In genomic region chr15:100919481-100920405, GRCh38 we compare ENCODE assay signal across 8 cellular contexts. TPM values are rescaled to one million over a fixed set of nuclear protein-coding genes. Genes with fewer than 3 reads are reported as not detected.
DNase-seq lines count a peak whose midpoint lies in the region; ATAC-seq, FAIRE-seq and TF ChIP-seq lines count a peak whose summit lies in the region.

No MANE protein-coding gene starts in this region.

- no peak overlapping the region for H3K23ac ChIP-seq in H1 (ENCODE audit: insufficient read length)

- TF ChIP-seq EP300 in H1 (IDR thresholded peaks at IDR 0.05; ENCODE audit: borderline replicate concordance in 1 of 2, low read depth in 2 of 2, low read length in 2 of 2), result no peak

- in situ Hi-C loops in GM23248 (cut with MboI), result loop anchor here (25.0 kb wide), 1 partner anchor 343 kb away; the partner anchor contains the start of gene CHSY1

- no peak overlapping the region for H2BK5ac ChIP-seq in H1 (ENCODE audit: low read depth, low read length)

- no peak overlapping the region; the same call in 1 of the 2 replicates for H4K8ac ChIP-seq in H1 (ENCODE audit: extremely low read depth, insufficient read depth, low read length)

- peaks cover 13% of the 10 kb centered on the region; the same call in 1 of the 2 replicates for H3K23me2 ChIP-seq in H1 (ENCODE audit: low read depth, low read length)

- CTCF ChIA-PET in CD4-positive, alpha-beta T cell (lab: Charles Lee), result interaction anchor here (3.5 kb wide), 1 partner anchor 88 kb away, joined by 20 read pairs; no protein-coding TSS in a partner anchor
- CTCF ChIA-PET in H1 (lab: Charles Lee; ENCODE audit: partially characterized antibody), result interaction anchor here (0.9 to 12.2 kb wide), 12 partner anchors 9 to 273 kb away, joined by 4 to 405 read pairs (median 8); partner anchors contain the start of gene ALDH1A3

- H3K9ac ChIP-seq in GM23248, result peak overlapping the region; percentile 76
- no peak overlapping the region for H3K9ac ChIP-seq in H1 (replicated peaks in 1 of 4; ENCODE audit: extremely low read depth in 1 of 4, low read depth in 3 of 4, low read length in 3 of 4)

- H3K4me3 ChIP-seq in GM23248 (peak overlapping the region; percentile 79), SJCRH30 (peak overlapping the region; percentile 68), H1 (ENCODE audit: extremely low read depth in 1 of 4, insufficient read depth in 2 of 4, low read depth in 3 of 4, low read length in 4 of 4) (peak overlapping the region; percentile 50 to 69 (median 51))

- FAIRE-seq in H1 (lab: Jason Lieb, UNC), result no peak

- H2AK5ac ChIP-seq in H1 (ENCODE audit: low read depth, low read length), result no peak overlapping the region

- no peaks in the 10 kb centered on the region for H3K9me3 ChIP-seq in CD4-positive, alpha-beta T cell (ENCODE audit: control insufficient read depth, low read length)
- H3K9me3 ChIP-seq in GM23248 (ENCODE audit: low read depth) (no peaks in the 10 kb centered on the region), SJCRH30 (replicated peaks) (no peaks in the 10 kb centered on the region), H1 (ENCODE audit: insufficient read depth in 2 of 2, low read depth in 1 of 2, low read length in 1 of 2) (no peaks in the 10 kb centered on the region; a peak in 1 of 4 replicates)

- no peaks in the 10 kb centered on the region for H3F3A ChIP-seq in GM23248 (ENCODE audit: insufficient read depth)

- H3K4me3 Mint-ChIP-seq in CD4-positive, alpha-beta T cell, result peak overlapping the region; percentile 56
- peak overlapping the region; percentile 67 for H3K4me3 Mint-ChIP-seq in natural killer cell

- H4K5ac ChIP-seq in H1 (ENCODE audit: insufficient read length, low read depth, low read length), result no peak overlapping the region

- H3K4me1 ChIP-seq in GM23248 (ENCODE audit: insufficient read depth) (no peaks in the 10 kb centered on the region), SJCRH30 (no peaks in the 10 kb centered on the region), H1 (replicated peaks in 1 of 4; ENCODE audit: control insufficient read depth in 3 of 4, insufficient read depth in 4 of 4, low read length in 3 of 4) (peaks cover 0 to 6% (median 1%) of the 10 kb centered on the region in 4 experiments; a peak in 4 of 7 replicates)

- H3K4me1 Mint-ChIP-seq in CD4-positive, alpha-beta T cell (ENCODE audit: low read depth), result peaks cover 5% of the 10 kb centered on the region
- peaks cover 0 to 12% of the 10 kb centered on the region in 2 donors for H3K4me1 Mint-ChIP-seq in natural killer cell

- no peak overlapping the region for H3K4ac ChIP-seq in H1 (replicated peaks; ENCODE audit: insufficient read length, low read depth, low read length)

- no peaks in the 10 kb centered on the region for H3K36me3 ChIP-seq in GM23248 (ENCODE audit: low read depth)
- H3K36me3 ChIP-seq in SJCRH30, result peaks cover 18% of the 10 kb centered on the region
- no peaks in the 10 kb centered on the region for H3K36me3 ChIP-seq in H1 (ENCODE audit: control insufficient read depth in 2 of 4, insufficient read depth in 4 of 4, low read length in 3 of 4)

- H3K27me3 ChIP-seq in CD4-positive, alpha-beta T cell (ENCODE audit: control insufficient read depth, insufficient read depth, low read length), result peaks cover 48% of the 10 kb centered on the region
- no peaks in the 10 kb centered on the region for H3K27me3 ChIP-seq in GM23248 (replicated peaks; ENCODE audit: insufficient read depth)
- H3K27me3 ChIP-seq in SJCRH30, result no peaks in the 10 kb centered on the region
- H3K27me3 ChIP-seq in H1 (replicated peaks in 1 of 4; ENCODE audit: control insufficient read depth in 3 of 4, extremely low read depth in 1 of 4, insufficient read depth in 3 of 4, low read length in 3 of 4), result peaks cover 31 to 59% (median 48%) of the 10 kb centered on the region in 4 experiments

- no peaks in the 10 kb centered on the region for H4K20me1 ChIP-seq in GM23248 (ENCODE audit: insufficient read depth)
- no peaks in the 10 kb centered on the region for H4K20me1 ChIP-seq in H1 (replicated peaks in 1 of 2; ENCODE audit: control insufficient read depth in 1 of 2, insufficient read depth in 2 of 2, low read length in 2 of 2)

- H3K79me2 ChIP-seq in GM23248 (ENCODE audit: insufficient read depth) (peaks cover 20% of the 10 kb centered on the region; the same call in 1 of the 2 replicates), H1 (ENCODE audit: control insufficient read depth in 1 of 2, insufficient read depth in 2 of 2, low read length in 2 of 2) (no peaks in the 10 kb centered on the region)

- no peaks in the 10 kb centered on the region for H3K79me1 ChIP-seq in H1 (ENCODE audit: low read depth, low read length)

- H2BK15ac ChIP-seq in H1 (ENCODE audit: low read length), result no peak overlapping the region; the same call in 1 of the 2 replicates

- intact Hi-C loops in CD4-positive, alpha-beta T cell (cut with DNase I, micrococcal nuclease), result loop anchor here in 1 of 2 experiments (2.0 kb wide), 1 partner anchor 89 kb away; no protein-coding TSS in a partner anchor
- intact Hi-C loops in natural killer cell (cut with micrococcal nuclease), result loop anchor here (5.0 kb wide), 1 partner anchor 88 kb away; no protein-coding TSS in a partner anchor

- H3K27ac Mint-ChIP-seq in CD4-positive, alpha-beta T cell, result no peak overlapping the region
- no peak overlapping the region for H3K27ac Mint-ChIP-seq in natural killer cell

- no peak overlapping the region for H3K14ac ChIP-seq in H1 (ENCODE audit: insufficient read length)

- DNase-seq in CD4-positive, alpha-beta T cell, result peak in 1 of 10 experiments; percentile 16
- DNase-seq in GM23248, result peak; percentile 69
- DNase-seq in SJCRH30, result peak in 1 of 2 experiments; percentile 48
- peak in 1 of 2 experiments; percentile 75 for DNase-seq in H1 (ENCODE audit: low read depth in 1 of 2, low spot score in 2 of 2)
- DNase-seq in natural killer cell, result no peak
- DNase-seq in epidermal melanocyte (ENCODE audit: insufficient read length, low spot score), result no peak
- DNase-seq in hippocampal formation (lab: John Stamatoyannopoulos, UW), result no peak
- no peak for DNase-seq in DMS79 treated with DMSO at 0.1 percent for 48 hours (lab: John Stamatoyannopoulos, UW)

- H3K9me2 ChIP-seq in GM23248 (ENCODE audit: insufficient read depth), result no peaks in the 10 kb centered on the region

- H3K18ac ChIP-seq in H1 (ENCODE audit: extremely low read depth, low read length), result no peak overlapping the region; the same call in 1 of the 2 replicates

- POLR2A ChIA-PET in CD4-positive, alpha-beta T cell (lab: Charles Lee), result no interaction called here
- POLR2A ChIA-PET in H1 (lab: Charles Lee; ENCODE audit: partially characterized antibody), result interaction anchor here (1.1 to 3.1 kb wide), 3 partner anchors 11 to 88 kb away, joined by 3 to 12 read pairs (median 3); no protein-coding TSS in a partner anchor

- peaks cover 79% of the 10 kb centered on the region for H3K27me3 Mint-ChIP-seq in CD4-positive, alpha-beta T cell
- H3K27me3 Mint-ChIP-seq in natural killer cell (ENCODE audit: low read depth in 2 of 2), result peaks cover 43 to 65% of the 10 kb centered on the region in 2 donors

- H3K56ac ChIP-seq in H1 (replicated peaks; ENCODE audit: insufficient read length, low read depth, low read length), result no peak overlapping the region

- H3K9me3 Mint-ChIP-seq in CD4-positive, alpha-beta T cell, result no peaks in the 10 kb centered on the region
- H3K9me3 Mint-ChIP-seq in natural killer cell, result no peaks in the 10 kb centered on the region

- no peak overlapping the region for H3K27ac ChIP-seq in CD4-positive, alpha-beta T cell (ENCODE audit: low read depth, low read length)
- H3K27ac ChIP-seq in GM23248 (no peak overlapping the region), SJCRH30 (peak overlapping the region; percentile 63), H1 (ENCODE audit: low read depth, low read length) (no peak overlapping the region)

- peak overlapping the region; percentile 83 for H2AFZ ChIP-seq in GM23248
- H2AFZ ChIP-seq in H1 (ENCODE audit: low read length), result peak overlapping the region; percentile 26; the same call in 1 of the 2 replicates

- H2BK20ac ChIP-seq in H1 (ENCODE audit: low read length), result no peak overlapping the region

- TF ChIP-seq CTCF in CD4-positive, alpha-beta T cell (IDR thresholded peaks at IDR 0.05), result no peak
- TF ChIP-seq CTCF in H1 (IDR thresholded peaks at IDR 0.05; ENCODE audit: control extremely low read depth in 1 of 3, insufficient read depth in 1 of 3, low read depth in 1 of 3, low read length in 3 of 3) (no peak), natural killer cell (IDR thresholded peaks at IDR 0.05) (no peak)

- no peaks in the 10 kb centered on the region for H3K36me3 Mint-ChIP-seq in CD4-positive, alpha-beta T cell (ENCODE audit: low read depth)
- H3K36me3 Mint-ChIP-seq in natural killer cell, result no peaks in the 10 kb centered on the region

- no peak for TF ChIP-seq POLR2A in H1 (IDR thresholded peaks at IDR 0.05; ENCODE audit: control extremely low read depth in 1 of 2, low read depth in 2 of 2, low read length in 2 of 2)

- H2BK12ac ChIP-seq in H1 (ENCODE audit: low read depth, low read length), result 0 out of 2 replicates have a peak overlapping the region, but pooled peaks have one; percentile 23

- ATAC-seq in CD4-positive, alpha-beta T cell (ENCODE audit: poor library complexity), result peak; percentile 25
- ATAC-seq in natural killer cell, result peak in 1 of 3 donors; percentile 38

- H2BK120ac ChIP-seq in H1 (replicated peaks; ENCODE audit: low read depth, low read length), result no peak overlapping the region

- H3K4me2 ChIP-seq in GM23248 (ENCODE audit: unreplicated experiment) (peak overlapping the region; percentile 88), H1 (ENCODE audit: insufficient read depth in 1 of 2, low read depth in 2 of 2, low read length in 2 of 2) (peak overlapping the region; percentile 89 to 98)

- no peak overlapping the region for H4K91ac ChIP-seq in H1 (replicated peaks; ENCODE audit: insufficient read length, low read length)

- WGBS in GM23248 (ENCODE audit: low coverage in 1 of 2, low lambda C conversion rate in 2 of 2, missing lambda C conversion rate in 2 of 2), 2 experiments, result 6 to 9% methylated on average over 30 to 44 of the region's 80 CpGs
- WGBS in H1 (ENCODE audit: extremely low coverage in 1 of 2, insufficient coverage in 1 of 2, insufficient read length in 1 of 2, insufficient replicate concordance in 2 of 2, low coverage in 1 of 2, low lambda C conversion rate in 2 of 2, missing lambda C conversion rate in 1 of 2), 2 experiments, result 6% methylated on average over 50 of the region's 80 CpGs; no CpG with 5 or more reads in 1 of the 2 experiments

- TF ChIP-seq RAD21 in H1 (IDR thresholded peaks at IDR 0.05 in 1 of 2, conservative IDR thresholded peaks at IDR 0.05 in 1 of 2; ENCODE audit: low read depth in 2 of 2, low read length in 2 of 2), result no peak

RNA-seq across cellular contexts. Expression of gene LRRK1, which starts 0.6 kb away (rescaled TPM):
- total RNA-seq in CD4-positive, alpha-beta T cell, result under 1 TPM; 0.60 to 0.73 TPM
- 6.2 and 6.8 TPM in 2 replicates for total RNA-seq in GM23248 (2014; rRNA removed; shearing (Covaris generic))
- polyA plus RNA-seq in GM23248 (2016; fragmentation: Nextera tagmentation; extraction: Ambion mirVana), result 5.9 and 6.4 TPM in 2 replicates
- 5.5 and 5.8 TPM in 2 replicates for total RNA-seq in SJCRH30 (2014; rRNA removed; shearing (Covaris generic))
- total RNA-seq in H1 (2021; fragmentation: NEBNext Ultra II Directional; extraction: Animal tissue kit (Norgen Biotek cat#: 25700)), result 3.4 and 3.6 TPM in 2 replicates
- 1.2 and 1.9 TPM in 2 replicates for polyA plus RNA-seq in H1 (2011; rRNA removed)
- polyA plus RNA-seq in H1 (2011; cell fraction: cytosol; rRNA removed), result 1.2 TPM
- polyA plus RNA-seq in H1 (2011; cell fraction: nucleus; rRNA removed), result 3.1 TPM
- polyA plus RNA-seq in H1 (2012, experiment 1 of 2), result 1.8 to 2.6 TPM (median 1.9 TPM) in 4 replicates
- 0.97 TPM for polyA plus RNA-seq in H1 (2012, experiment 2 of 2)
- 1.5 TPM for polyA plus RNA-seq in H1 (2013, experiment 1 of 2)
- 1.3 TPM for polyA plus RNA-seq in H1 (2013, experiment 2 of 2)
- polyA minus RNA-seq in H1 (2011; rRNA and poly(A)+ RNA removed), result 1.5 and 2.1 TPM in 2 replicates
- 2.3 TPM for polyA minus RNA-seq in H1 (2011; cell fraction: cytosol; rRNA and poly(A)+ RNA removed)
- 3.8 TPM for polyA minus RNA-seq in H1 (2011; cell fraction: nucleus; rRNA and poly(A)+ RNA removed)
- total RNA-seq in natural killer cell, result 1 to 10 TPM; 1.2 to 5.5 (median 3.2) TPM

RNA-seq across cellular contexts. Expression of gene ALDH1A3, which starts 40.1 kb away (rescaled TPM):
- total RNA-seq in CD4-positive, alpha-beta T cell, result not detected
- total RNA-seq in GM23248 (2014; rRNA removed; shearing (Covaris generic)), result 5.8 and 9.9 TPM in 2 replicates
- polyA plus RNA-seq in GM23248 (2016; fragmentation: Nextera tagmentation; extraction: Ambion mirVana), result 4.8 TPM in 2 replicates
- total RNA-seq in SJCRH30 (2014; rRNA removed; shearing (Covaris generic)), result 148 and 154 TPM in 2 replicates
- 5.5 and 5.7 TPM in 2 replicates for total RNA-seq in H1 (2021; fragmentation: NEBNext Ultra II Directional; extraction: Animal tissue kit (Norgen Biotek cat#: 25700))
- 2.2 and 2.5 TPM in 2 replicates for polyA plus RNA-seq in H1 (2011; rRNA removed)
- 3.3 TPM for polyA plus RNA-seq in H1 (2011; cell fraction: cytosol; rRNA removed)
- polyA plus RNA-seq in H1 (2011; cell fraction: nucleus; rRNA removed), result 3.8 TPM
- polyA plus RNA-seq in H1 (2012, experiment 1 of 2), result 4.0 to 4.8 TPM (median 4.4 TPM) in 4 replicates
- polyA plus RNA-seq in H1 (2012, experiment 2 of 2), result 0.67 TPM
- 3.2 TPM for polyA plus RNA-seq in H1 (2013, experiment 1 of 2)
- 4.1 TPM for polyA plus RNA-seq in H1 (2013, experiment 2 of 2)
- 2.0 and 4.1 TPM in 2 replicates for polyA minus RNA-seq in H1 (2011; rRNA and poly(A)+ RNA removed)
- 4.7 TPM for polyA minus RNA-seq in H1 (2011; cell fraction: cytosol; rRNA and poly(A)+ RNA removed)
- 6.1 TPM for polyA minus RNA-seq in H1 (2011; cell fraction: nucleus; rRNA and poly(A)+ RNA removed)
- total RNA-seq in natural killer cell, result not detected

Comparison
In these comparisons a context has a peak if more than half of its experiments do, and no peak if none do; other contexts are left out.
1. RNA of gene ALDH1A3, which starts 40.1 kb away (total RNA-seq): 148 to 154 TPM in SJCRH30; 5.8 to 9.9 TPM in GM23248, 5.5 to 5.7 TPM in H1, not detected in CD4-positive, alpha-beta T cell and not detected in natural killer cell; every median in the first group is over 10 times any median in the second.
2. Peak in every context shown above with its lines, with median percentiles within 50 percentile points of each other: H3K4me3 ChIP-seq.